ENCODE assay signal across 8 cellular contexts in the genomic region with DNA sequence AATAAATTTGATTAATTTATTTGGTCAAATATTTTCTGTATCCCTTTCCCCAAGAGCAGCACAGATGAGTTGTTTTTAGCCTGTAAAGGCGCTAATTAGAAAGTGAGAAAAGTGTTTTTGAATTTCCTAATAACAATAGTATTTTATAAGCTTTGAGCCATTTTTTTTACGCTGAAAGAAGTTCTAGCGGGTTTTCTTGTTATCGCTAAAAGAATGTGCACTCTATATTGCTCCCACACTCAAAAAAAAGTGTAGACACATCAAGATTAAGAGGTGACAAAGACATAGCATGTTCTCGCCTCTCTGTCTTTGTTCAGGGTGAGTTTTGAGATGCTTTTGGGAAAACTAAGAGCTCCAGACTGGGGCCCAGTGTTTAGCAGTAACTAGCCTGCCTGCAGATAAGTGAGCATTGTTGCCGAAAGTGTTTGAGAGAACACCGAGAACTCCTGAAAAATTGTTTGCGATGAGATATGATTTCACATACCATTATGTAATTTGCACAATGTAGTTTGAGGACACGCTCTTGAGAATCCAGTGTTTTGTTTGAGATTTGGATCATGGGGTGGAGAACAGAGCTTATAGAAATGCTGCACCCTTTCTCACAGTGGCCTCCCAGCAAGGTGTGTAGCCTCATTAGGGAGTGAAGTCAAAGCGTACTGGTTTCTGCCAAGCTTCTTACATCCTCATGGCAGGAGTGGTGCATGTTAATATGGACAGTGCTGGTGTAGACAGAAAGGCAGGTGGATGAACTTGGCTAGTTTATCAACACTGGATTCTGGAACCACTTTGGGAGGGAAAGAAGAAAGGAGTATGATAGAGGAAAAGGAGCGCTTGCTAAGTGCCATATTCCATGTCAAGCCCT. TPM values are rescaled to one million over a fixed set of nuclear protein-coding genes. Genes with fewer than 3 reads are reported as not detected.
DNase-seq lines count a peak whose midpoint lies in the region; ATAC-seq, FAIRE-seq and TF ChIP-seq lines count a peak whose summit lies in the region.

No MANE protein-coding gene starts in this region.

- no peak for TF ChIP-seq CTCF in CD8-positive, alpha-beta T cell (IDR thresholded peaks at IDR 0.05)
- TF ChIP-seq CTCF in PC-9 (conservative IDR thresholded peaks at IDR 0.05) (no peak), epithelial cell of proximal tubule (conservative IDR thresholded peaks at IDR 0.05; ENCODE audit: low read depth, low read length) (no peak)

- peak overlapping the region; percentile 42 for H3K27ac Mint-ChIP-seq in CD8-positive, alpha-beta T cell

- H3K27me3 ChIP-seq in CD8-positive, alpha-beta T cell (ENCODE audit: insufficient read depth, low read length) = peaks cover 9% of the 10 kb centered on the region
- H3K27me3 ChIP-seq in PC-9 (ENCODE audit: insufficient read depth, low read depth) (no peaks in the 10 kb centered on the region), neuron (ENCODE audit: insufficient read depth, low read length) (no peaks in the 10 kb centered on the region)

- H3K9me3 ChIP-seq in CD8-positive, alpha-beta T cell (ENCODE audit: low read length) = no peaks in the 10 kb centered on the region
- H3K9me3 ChIP-seq in PC-9 (ENCODE audit: insufficient read depth, low read depth) (no peaks in the 10 kb centered on the region), neuron (ENCODE audit: low read length) (no peaks in the 10 kb centered on the region)

- no peak for FAIRE-seq in HTR-8/SVneo (lab: Jason Lieb, UNC)

- no peaks in the 10 kb centered on the region for H3K79me2 ChIP-seq in PC-9 (ENCODE audit: low read depth)

- intact Hi-C loops in CD8-positive, alpha-beta T cell (cut with DNase I, micrococcal nuclease) = loop anchor here (2.0 to 5.0 kb wide), 4 partner anchors 15 to 775 kb away; a partner anchor contains a TSS
- intact Hi-C loops in PC-9 (cut with micrococcal nuclease; ENCODE audit: unreplicated experiment) = loop anchor here (10.0 kb wide), 1 partner anchor 147 kb away; no protein-coding TSS in a partner anchor

- H3K36me3 ChIP-seq in CD8-positive, alpha-beta T cell (ENCODE audit: insufficient read depth, low read length) = no peaks in the 10 kb centered on the region
- no peaks in the 10 kb centered on the region for H3K36me3 ChIP-seq in PC-9 (ENCODE audit: low read depth)
- H3K36me3 ChIP-seq in neuron (ENCODE audit: insufficient read depth, low read length) = peaks cover 9% of the 10 kb centered on the region

- H3K9me2 ChIP-seq in PC-9 (ENCODE audit: insufficient read depth) = no peaks in the 10 kb centered on the region

- H4K20me1 ChIP-seq in PC-9 (ENCODE audit: insufficient read depth) = no peaks in the 10 kb centered on the region

- no peak overlapping the region for H3K4me3 ChIP-seq in CD8-positive, alpha-beta T cell (ENCODE audit: low read depth, low read length)
- H3K4me3 ChIP-seq in PC-9 (no peak overlapping the region), epithelial cell of proximal tubule (ENCODE audit: low read depth, low read length) (peak overlapping the region; percentile 67), neuron (ENCODE audit: low read length) (peak overlapping the region; percentile 88)

- no peaks in the 10 kb centered on the region for H3F3A ChIP-seq in PC-9 (ENCODE audit: insufficient read depth, low read depth)

- ATAC-seq in CD8-positive, alpha-beta T cell = no peak
- ATAC-seq in activated CD4-positive, CD25-positive, alpha-beta regulatory T cell treated with anti-CD3 and anti-CD28 coated beads, Interleukin-2, amount 50 U/mL, for 24 hours = no peak
- ATAC-seq in GM21423 (IDR thresholded peaks at IDR 0.05; ENCODE audit: unreplicated experiment) = no peak

- no peaks in the 10 kb centered on the region for H3K36me3 Mint-ChIP-seq in CD8-positive, alpha-beta T cell

- CTCF ChIA-PET in CD8-positive, alpha-beta T cell (lab: Charles Lee) = interaction anchor here (0.6 to 6.9 kb wide), 6 partner anchors 11 to 57 kb away, joined by 3 to 45 read pairs (median 4); no protein-coding TSS in a partner anchor
- CTCF ChIA-PET in PC-9 (lab: Charles Lee) = interaction anchor here (0.6 kb wide), 1 partner anchor 116 kb away, joined by 3 read pairs; no protein-coding TSS in a partner anchor

- H2AFZ ChIP-seq in PC-9 (no peak overlapping the region), neuron (ENCODE audit: low read depth, low read length) (no peak overlapping the region)

- H3K4me1 Mint-ChIP-seq in CD8-positive, alpha-beta T cell (ENCODE audit: low read depth) = peaks cover 32% of the 10 kb centered on the region

- POLR2A ChIA-PET in CD8-positive, alpha-beta T cell (lab: Charles Lee) = interaction anchor here (0.9 to 1.6 kb wide), 5 partner anchors 15 to 57 kb away, joined by 3 to 6 read pairs (median 5); no protein-coding TSS in a partner anchor
- POLR2A ChIA-PET in PC-9 (lab: Charles Lee; ENCODE audit: unreplicated experiment) = no interaction called here

- BruUV-seq in PC-9 (replicated peaks; lab: Mats Ljungman, UMichigan) = no TSS peak

- H3K4me3 Mint-ChIP-seq in CD8-positive, alpha-beta T cell = peak overlapping the region; percentile 85

- DNase-seq in CD8-positive, alpha-beta T cell = no peak
- no peak for DNase-seq in PC-9
- DNase-seq in epithelial cell of proximal tubule (ENCODE audit: low read depth) = no peak
- DNase-seq in NCI-H2171 (lab: John Stamatoyannopoulos, UW) = no peak
- no peak for DNase-seq in HTR-8/SVneo (ENCODE audit: insufficient read length, low spot score)

- no peak overlapping the region for H3K27ac ChIP-seq in CD8-positive, alpha-beta T cell (ENCODE audit: low read depth, low read length)
- H3K27ac ChIP-seq in PC-9 = no peak overlapping the region

- H3K9me3 Mint-ChIP-seq in CD8-positive, alpha-beta T cell = no peaks in the 10 kb centered on the region

- H3K4me1 ChIP-seq in CD8-positive, alpha-beta T cell (ENCODE audit: insufficient read depth, low read length) = peaks cover 18% of the 10 kb centered on the region
- no peaks in the 10 kb centered on the region; the same call in 1 of the 2 replicates for H3K4me1 ChIP-seq in PC-9 (replicated peaks; ENCODE audit: insufficient read depth)
- peaks cover 14% of the 10 kb centered on the region for H3K4me1 ChIP-seq in neuron (ENCODE audit: insufficient read depth, low read length)

- peaks cover 31% of the 10 kb centered on the region for H3K27me3 Mint-ChIP-seq in CD8-positive, alpha-beta T cell (ENCODE audit: low read depth)

- peak overlapping the region; percentile 99; the same call in 1 of the 2 replicates for H3K4me2 ChIP-seq in PC-9

RNA-seq across cellular contexts. Expression of a gene that starts 1.5 kb away (rescaled TPM):
- total RNA-seq in CD8-positive, alpha-beta T cell = 10 to 100 TPM; 10.7 to 12.7 TPM
- total RNA-seq in PC-9 (2021) (3.6 and 3.9 TPM in 2 replicates), epithelial cell of proximal tubule (41.4 and 46.7 TPM in 2 replicates)

Comparison
In these comparisons a context has a peak if more than half of its experiments do, and no peak if none do; other contexts are left out.
1. H3K4me3 ChIP-seq: peak in epithelial cell of proximal tubule (single experiment) and neuron (single experiment); none in CD8-positive, alpha-beta T cell (single experiment) and PC-9 (single experiment).